Comparison of ENCODE assay signal across 8 cellular contexts in genomic region chr3:185934726-185935464, GRCh38. TPM values are rescaled to one million over a fixed set of nuclear protein-coding genes. Genes with fewer than 3 reads are reported as not detected.
DNase-seq lines count a peak whose midpoint lies in the region; ATAC-seq, FAIRE-seq and TF ChIP-seq lines count a peak whose summit lies in the region.

No MANE protein-coding gene starts in this region.

- no TSS peak for BruUV-seq in GM12878 (replicated peaks; lab: Mats Ljungman, UMichigan)

- H3K36me3 Mint-ChIP-seq in HFFc6 (ENCODE audit: low read depth): peaks cover 53% of the 10 kb centered on the region

- ATAC-seq in A549: no peak
- peak; percentile 15 for ATAC-seq in GM12878
- no peak for ATAC-seq in HG02885 (IDR thresholded peaks at IDR 0.05; ENCODE audit: poor library complexity, unreplicated experiment)
- ATAC-seq in HG02763 (IDR thresholded peaks at IDR 0.05; ENCODE audit: unreplicated experiment): no peak

- TF ChIP-seq POLR2A in A549 (IDR thresholded peaks at IDR 0.05; ENCODE audit: low read length) (no peak), GM12878 (IDR thresholded peaks at IDR 0.05; ENCODE audit: low read depth, low read length) (no peak)

- RAD21 ChIA-PET in GM12878 (lab: Charles Lee; ENCODE audit: unreplicated experiment): no interaction called here

- H3K79me2 ChIP-seq in GM12878 (ENCODE audit: control insufficient read depth, insufficient read depth, low read length): peaks cover 80% of the 10 kb centered on the region

- peak overlapping the region; percentile 100 for H3K4me3 Mint-ChIP-seq in HFFc6

- no peak for DNase-seq in A549 (ENCODE audit: low read depth in 1 of 2, low spot score in 1 of 2)
- DNase-seq in HFFc6: no peak
- no peak for DNase-seq in GM12878 (ENCODE audit: low read depth, low spot score)
- no peak for DNase-seq in 8988T
- no peak for DNase-seq in LoVo (ENCODE audit: low spot score)

- TF ChIP-seq RAD21 in A549 (conservative IDR thresholded peaks at IDR 0.05 in 1 of 2, IDR thresholded peaks at IDR 0.05 in 1 of 2): no peak
- TF ChIP-seq RAD21 in GM12878 (IDR thresholded peaks at IDR 0.05; ENCODE audit: insufficient read depth, low read depth, low read length): no peak

- no peak overlapping the region for H2AFZ ChIP-seq in GM12878 (ENCODE audit: control insufficient read depth, low read depth, low read length)

- H3K36me3 ChIP-seq in GM12878 (ENCODE audit: control insufficient read depth in 2 of 2, insufficient read depth in 2 of 2, low read length in 1 of 2) (peaks cover 1 to 9% of the 10 kb centered on the region in 2 experiments; a peak in 3 of 4 replicates), mesodermal cell (ENCODE audit: control insufficient read depth, insufficient read depth, low read length) (peaks cover 15% of the 10 kb centered on the region)

- H3K4me1 Mint-ChIP-seq in HFFc6 (ENCODE audit: low read depth): peaks cover 68% of the 10 kb centered on the region

- H3K27ac ChIP-seq in A549: no peak overlapping the region; a peak in 1 of 6 replicates
- H3K27ac ChIP-seq in GM12878 (ENCODE audit: control insufficient read depth, insufficient read depth): 0 out of 2 replicates have a peak overlapping the region, but pooled peaks have one; percentile 6
- H3K27ac ChIP-seq in mesodermal cell (ENCODE audit: low read depth, low read length, severe bottlenecking): peak overlapping the region; percentile 25

- SMC1A ChIA-PET in GM12878 (lab: Charles Lee; ENCODE audit: uncharacterized antibody, unreplicated experiment): no interaction called here

- H3K9me3 ChIP-seq in A549 (no peaks in the 10 kb centered on the region), GM12878 (replicated peaks; ENCODE audit: control insufficient read depth, insufficient read depth, low read length) (no peaks in the 10 kb centered on the region; the same call in 2 of the 3 replicates), mesodermal cell (ENCODE audit: control insufficient read depth, low read length) (no peaks in the 10 kb centered on the region)

- H3K4me1 ChIP-seq in A549: peaks cover 44% of the 10 kb centered on the region
- peaks cover 13% of the 10 kb centered on the region for H3K4me1 ChIP-seq in GM12878 (ENCODE audit: control insufficient read depth, insufficient read depth, low read length)
- H3K4me1 ChIP-seq in mesodermal cell (ENCODE audit: control insufficient read depth, insufficient read depth, low read length, poor library complexity, severe bottlenecking): peaks cover 20% of the 10 kb centered on the region

- peaks cover 8% of the 10 kb centered on the region for H4K20me1 ChIP-seq in GM12878 (ENCODE audit: control insufficient read depth, insufficient read depth)

- H3K27me3 Mint-ChIP-seq in HFFc6 (ENCODE audit: insufficient read depth): peaks cover 12% of the 10 kb centered on the region

- peak overlapping the region; percentile 100 for H3K27ac Mint-ChIP-seq in HFFc6

- TF ChIP-seq CTCF in A549 (IDR thresholded peaks at IDR 0.05) (no peak), HFFc6 (IDR thresholded peaks at IDR 0.05) (no peak), GM12878 (IDR thresholded peaks at IDR 0.05 in 2 of 3, conservative IDR thresholded peaks at IDR 0.05 in 1 of 3; ENCODE audit: control insufficient read depth in 2 of 3, extremely low read depth in 1 of 3, insufficient read depth in 1 of 3, low read depth in 3 of 3, low read length in 3 of 3) (no peak)

- peak overlapping the region; percentile 99 for H3K4me3 ChIP-seq in A549
- H3K4me3 ChIP-seq in GM12878: peak overlapping the region; percentile 95
- H3K4me3 ChIP-seq in mesodermal cell (ENCODE audit: extremely low read depth, insufficient read depth, low read length, poor library complexity, severe bottlenecking): peak overlapping the region; percentile 95

- H3K9me3 Mint-ChIP-seq in HFFc6: peaks cover 15% of the 10 kb centered on the region

- WGBS in A549 (ENCODE audit: missing lambda C conversion rate): 2% methylated on average over 8 of the region's 8 CpGs
- WGBS in GM12878 (ENCODE audit: insufficient coverage, insufficient replicate concordance, low lambda C conversion rate, missing lambda C conversion rate): under 1% methylated on average over 8 of the region's 8 CpGs
- 2% methylated on average over 5 to 7 of the region's 8 CpGs for WGBS in mesodermal cell (ENCODE audit: insufficient coverage in 2 of 2), 2 experiments

- CTCF ChIA-PET in A549 (lab: Yijun Ruan, JAX) (interaction anchor here (1.0 to 1.9 kb wide), 3 partner anchors 8 to 24 kb away, joined by 3 to 5 read pairs (median 4); no protein-coding TSS in a partner anchor), GM12878 (lab: Yijun Ruan, JAX) (interaction anchor here (1.0 to 4.5 kb wide), 5 partner anchors 8 to 682 kb away, joined by 3 to 42 read pairs (median 3); no protein-coding TSS in a partner anchor)

- peak overlapping the region; percentile 100 for H3K9ac ChIP-seq in GM12878 (ENCODE audit: control insufficient read depth, insufficient read depth, low read length)

- H3K4me2 ChIP-seq in A549 (peak overlapping the region; percentile 76), GM12878 (ENCODE audit: control insufficient read depth, insufficient read depth) (peak overlapping the region; percentile 61)

- no peak for FAIRE-seq in A549 (lab: Jason Lieb, UNC)
- FAIRE-seq in GM12878 (lab: Jason Lieb, UNC): no peak

- intact Hi-C loops in GM12878 (cut with micrococcal nuclease; ENCODE audit: unreplicated experiment): loop anchor here (5.0 to 10.0 kb wide), 3 partner anchors 637 to 1090 kb away; partner anchors contain the start of genes DNAJB11 and EIF4A2

- in situ Hi-C loops in GM12878 (cut with MboI): loop anchor here (25.0 kb wide), 1 partner anchor 852 kb away; the partner anchor contains the start of gene EIF4A2

- no peaks in the 10 kb centered on the region for H3K27me3 ChIP-seq in GM12878 (replicated peaks in 1 of 2; ENCODE audit: control insufficient read depth in 2 of 2, insufficient read depth in 2 of 2, low read length in 1 of 2)

- POLR2A ChIA-PET in A549 (lab: Yijun Ruan, JAX): no interaction called here
- POLR2A ChIA-PET in GM12878 (lab: Charles Lee): interaction anchor here (1.7 to 2.5 kb wide), 2 partner anchors 7 to 13 kb away, joined by 8 to 12 read pairs; no protein-coding TSS in a partner anchor

- TF ChIP-seq EP300 in A549 (IDR thresholded peaks at IDR 0.05) (no peak), GM12878 (IDR thresholded peaks at IDR 0.05; ENCODE audit: borderline replicate concordance in 1 of 2, control insufficient read depth in 1 of 2, low read depth in 2 of 2, low read length in 2 of 2) (no peak)

TF ChIP-seq in A549, 52 proteins besides CTCF, POLR2A, EP300 and RAD21:
- TF ChIP-seq CEBPB (IDR thresholded peaks at IDR 0.05) (peak; percentile 40 to 61), RNF2 (IDR thresholded peaks at IDR 0.05; ENCODE audit: borderline replicate concordance, low read depth) (no peak)

TF ChIP-seq in GM12878, 131 proteins besides CTCF, POLR2A, EP300 and RAD21:
- TF ChIP-seq ZSCAN29 (IDR thresholded peaks at IDR 0.05) (peak; percentile 87), GABPA (IDR thresholded peaks at IDR 0.05; ENCODE audit: low read depth) (no peak), BACH1 (IDR thresholded peaks at IDR 0.05; ENCODE audit: borderline replicate concordance) (0 out of 2 replicates have a peak, but pooled peaks have one; percentile 22), NKRF (conservative IDR thresholded peaks at IDR 0.05) (0 out of 2 replicates have a peak, but pooled peaks have one; percentile 37)

RNA-seq across cellular contexts. Expression of gene TRA2B, which starts 2.9 kb away (rescaled TPM):
- polyA plus RNA-seq in A549 (2011; rRNA removed): 186 and 273 TPM in 2 replicates
- 125 and 182 TPM in 2 replicates for polyA plus RNA-seq in A549 (2012; cell fraction: cytosol; rRNA removed)
- 115 and 156 TPM in 2 replicates for polyA plus RNA-seq in A549 (2012; cell fraction: nucleus; rRNA removed)
- 180 to 204 TPM (median 193 TPM) in 3 replicates for polyA plus RNA-seq in A549 (2017; fragmentation: RNase III; extraction: RNeasy Plus Mini Kit Qiagen cat#74134 plus additional on column Dnase treatment)
- 238 and 248 TPM in 2 replicates for polyA minus RNA-seq in A549 (2011; rRNA and poly(A)+ RNA removed)
- total RNA-seq in HFFc6 (2021; fragmentation: NEBNext Ultra II Directional; extraction: Animal tissue kit (Norgen Biotek cat#: 25700)): 100 to 1,000 TPM; 116 to 151 (median 141) TPM
- 623 and 632 TPM in 2 replicates for total RNA-seq in GM12878 (2013; cell fraction: nucleolus; rRNA removed)
- total RNA-seq in GM12878 (2014; rRNA removed): 302 and 313 TPM in 2 replicates
- 286 and 317 TPM in 2 replicates for total RNA-seq in GM12878 (2014; rRNA removed; fragmentation: Illumina TruSeq; extraction: Trizol)
- 213 and 233 TPM in 2 replicates for total RNA-seq in GM12878 (2021)
- 121 TPM for polyA plus RNA-seq in GM12878 (2011; ENCODE audit: low read depth)
- polyA plus RNA-seq in GM12878 (2011; rRNA removed): 284 and 406 TPM in 2 replicates
- 144 and 166 TPM in 2 replicates for polyA plus RNA-seq in GM12878 (2011; cell fraction: cytosol; rRNA removed)
- 281 and 356 TPM in 2 replicates for polyA plus RNA-seq in GM12878 (2011; cell fraction: nucleus; rRNA removed)
- polyA plus RNA-seq in GM12878 (2012): 129 and 187 TPM in 2 replicates
- polyA plus RNA-seq in GM12878 (2014; fragmentation: Illumina TruSeq; extraction: Trizol): 271 and 356 TPM in 2 replicates
- polyA plus RNA-seq in GM12878 (2014; fragmentation: Nextera tagmentation; extraction: Ambion mirVana): 100 to 1,000 TPM; 130 to 153 TPM
- polyA plus RNA-seq in GM12878 (2014; rRNA removed): 267 and 277 TPM in 2 replicates
- 100 to 1,000 TPM; 285 to 291 TPM for polyA plus RNA-seq in GM12878 (2016; fragmentation: Nextera tagmentation; extraction: Ambion mirVana)
- 214 and 234 TPM in 2 replicates for polyA minus RNA-seq in GM12878 (2011; rRNA and poly(A)+ RNA removed)
- polyA minus RNA-seq in GM12878 (2011; cell fraction: cytosol; rRNA and poly(A)+ RNA removed): 134 and 165 TPM in 2 replicates
- polyA minus RNA-seq in GM12878 (2011; cell fraction: nucleus; rRNA and poly(A)+ RNA removed): 363 and 564 TPM in 2 replicates
- 153 TPM for polyA plus RNA-seq in mesodermal cell (2013, experiment 1 of 2)
- polyA plus RNA-seq in mesodermal cell (2013, experiment 2 of 2): 151 TPM

Comparison
In these comparisons a context has a peak if more than half of its experiments do, and no peak if none do; other contexts are left out.
1. H3K27ac ChIP-seq: peak in GM12878 (single experiment) and mesodermal cell (single experiment); none in A549 (0 of 2).
2. Of the 24 proteins assayed by ChIP-seq in both GM12878 and A549: peak only in GM12878: none; only in A549: CEBPB; in both: none; in neither: 23.
3. Peak in every context shown above with its lines, with median percentiles within 50 percentile points of each other: H3K4me3 ChIP-seq.